In the genomic region with DNA sequence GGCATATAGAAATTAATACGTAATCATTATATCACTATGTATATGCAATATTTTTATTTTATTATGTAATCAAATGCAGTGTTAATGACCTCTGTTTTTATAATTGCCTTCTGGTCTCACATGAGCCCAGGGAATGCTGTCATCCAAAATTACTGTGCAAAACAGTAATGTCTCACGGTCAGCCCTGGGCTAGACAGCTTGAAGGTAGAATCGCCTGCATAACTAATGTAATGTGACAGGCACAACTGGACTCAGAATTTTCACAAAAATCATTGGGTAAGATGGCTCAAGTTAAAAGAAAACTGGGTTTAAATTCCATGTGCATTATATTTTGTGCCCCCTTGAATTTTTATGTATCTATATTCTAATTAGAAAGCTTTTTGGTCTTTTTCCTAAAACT, we compare ENCODE assay signal across 26 cellular contexts.
"Had no signal": no experiment of that assay in that cellular context is flagged by ENCODE, and none has a peak within 500 bp of the region (broad histone marks: within the 10 kb centered on the region; RNA-seq: fewer than 3 reads in every experiment).

No MANE protein-coding gene starts in this region.

- H3K27me3 ChIP-seq: neural progenitor cell, neutrophil, stomach, testis, thyroid gland, transverse colon, upper lobe of left lung, vagina had no signal

- H3K9me3 ChIP-seq: left ventricle myocardium inferior, neutrophil, stomach, testis, thyroid gland, transverse colon, upper lobe of left lung, vagina had no signal

- H3K36me3 ChIP-seq: left ventricle myocardium inferior, neural progenitor cell, neutrophil, stomach, thyroid gland, transverse colon, upper lobe of left lung, vagina had no signal

- H3K4me3 ChIP-seq: left ventricle myocardium inferior, lung, neural progenitor cell, skin epidermis, stomach, testis, thyroid gland, transverse colon, upper lobe of left lung, vagina had no signal

- ATAC-seq: natural killer cell; right cardiac atrium; sciatic nerve; stimulated activated naive B cell treated with anti-CD40 and anti-IgM and Interleukin-4, amounts not matched to agents 10 μg/mL and 1 μg/mL and 100 μg/mL, for 72 hours; stimulated activated naive CD8-positive, alpha-beta T cell treated with anti-CD3 and anti-CD28 coated beads, Interleukin-15, Interleukin-2, amounts not matched to agents 100 U/mL and 50 U/mL, for 24 hours had no signal

- H3K4me1 Mint-ChIP-seq: naive B cell; natural killer cell; nephron progenitor cell; neural progenitor cell; stimulated activated naive B cell treated with anti-CD40 and anti-IgM and Interleukin-4, amounts not matched to agents 10 μg/mL and 1 μg/mL and 100 μg/mL, for 72 hours had no signal

- H3K27ac ChIP-seq: left ventricle myocardium inferior, neural progenitor cell, neutrophil, parathyroid adenoma, skin epidermis, stomach, testis, thyroid gland, transverse colon, upper lobe of left lung, vagina had no signal

- H3K27ac Mint-ChIP-seq: mesothelial cell of epicardium; naive B cell; natural killer cell; nephron progenitor cell; neural progenitor cell; stimulated activated naive B cell treated with anti-CD40 and anti-IgM and Interleukin-4, amounts not matched to agents 10 μg/mL and 1 μg/mL and 100 μg/mL, for 72 hours had no signal

- H3K4me3 Mint-ChIP-seq: mesothelial cell of epicardium; naive B cell; natural killer cell; nephron progenitor cell; neural progenitor cell; stimulated activated naive B cell treated with anti-CD40 and anti-IgM and Interleukin-4, amounts not matched to agents 10 μg/mL and 1 μg/mL and 100 μg/mL, for 72 hours had no signal

- H3K9me3 Mint-ChIP-seq: mesothelial cell of epicardium, nephron progenitor cell, neural progenitor cell had no signal

- H3K4me1 ChIP-seq: left ventricle myocardium inferior, neural progenitor cell, parathyroid adenoma, stomach, testis, thyroid gland, upper lobe of left lung, vagina had no signal

- H3K27me3 Mint-ChIP-seq: naive B cell; stimulated activated naive B cell treated with anti-CD40 and anti-IgM and Interleukin-4, amounts not matched to agents 10 μg/mL and 1 μg/mL and 100 μg/mL, for 72 hours had no signal

- DNase-seq: islet precursor cell; left ventricle myocardium inferior; naive B cell; natural killer cell; nephron progenitor cell; occipital lobe; right cardiac atrium; stimulated activated CD4-positive, alpha-beta T cell treated with anti-CD3 and anti-CD28 coated beads, Interleukin-12 subunit alpha, Interleukin-12 subunit beta, amount 100 ng/mL, for 4 hours; stimulated activated CD4-positive, alpha-beta T cell treated with anti-CD3 and anti-CD28 coated beads, Interleukin-15, amount 100 ng/mL, for 24 hours; stimulated activated CD4-positive, alpha-beta T cell treated with anti-CD3 and anti-CD28 coated beads, Interleukin-2, amount 100 ng/mL, for 24 hours; stimulated activated CD4-positive, alpha-beta T cell treated with anti-CD3 and anti-CD28 coated beads, Interleukin-4, amount 100 ng/mL, for 1 hour; stimulated activated naive B cell treated with anti-CD40 and anti-IgM and Interleukin-4, amounts not matched to agents 10 μg/mL and 1 μg/mL and 100 μg/mL, for 72 hours; stimulated activated naive CD8-positive, alpha-beta T cell treated with anti-CD3 and anti-CD28 coated beads, Interleukin-15, Interleukin-2, amounts not matched to agents 100 U/mL and 50 U/mL, for 24 hours; stomach; testis; thyroid gland; transverse colon; upper lobe of left lung had no signal

- H3K36me3 Mint-ChIP-seq: mesothelial cell of epicardium; naive B cell; natural killer cell; neural progenitor cell; stimulated activated naive B cell treated with anti-CD40 and anti-IgM and Interleukin-4, amounts not matched to agents 10 μg/mL and 1 μg/mL and 100 μg/mL, for 72 hours had no signal
